Comparison of ENCODE assay signal across 29 cellular contexts in genomic region chr15:80997692-80998091, GRCh38.
"Had no signal": no experiment of that assay in that cellular context is flagged by ENCODE, and none has a peak within 500 bp of the region (broad histone marks: within the 10 kb centered on the region; RNA-seq: fewer than 3 reads in every experiment).

No MANE protein-coding gene starts in this region.

- H3K4me3 ChIP-seq: left lung, mucosa of descending colon, ovary, smooth muscle cell, thyroid gland, upper lobe of left lung, vagina had no signal

- H3K27me3 ChIP-seq: left lung, ovary, thyroid gland, upper lobe of left lung, vagina had no signal

- ATAC-seq: activated CD4-positive, alpha-beta T cell treated with anti-CD3 and anti-CD28 coated beads for 36 hours; activated T-cell treated with anti-CD3 and anti-CD28 coated beads, Interleukin-2, amount 50 U/mL, for 4 hours; activated T-helper 17 cell treated with anti-CD3 and anti-CD28 coated beads, Interleukin-2, amount 50 U/mL, for 72 hours; left lung; lower lobe of right lung; mucosa of descending colon; stimulated activated memory B cell treated with anti-CD40 and anti-IgM and Interleukin-4, amounts not matched to agents 10 μg/mL and 1 μg/mL and 100 μg/mL, for 72 hours; stimulated activated naive CD8-positive, alpha-beta T cell treated with anti-CD3 and anti-CD28 coated beads, Interleukin-15, amount 100 ng/mL, for 72 hours had no signal

- H3K36me3 ChIP-seq: ovary had no signal

- FAIRE-seq: bronchial epithelial cell, colon, endometrium, frontal cortex had no signal

- H3K4me2 ChIP-seq: smooth muscle cell had no signal

- H3K27ac ChIP-seq: ovary, thyroid gland, vagina had no signal

- H3K9me3 ChIP-seq: left lung, lower lobe of right lung, mucosa of descending colon, ovary, thyroid gland, upper lobe of left lung, vagina had no signal

- DNase-seq: activated CD4-positive, alpha-beta T cell treated with anti-CD3 and anti-CD28 coated beads for 36 hours; activated CD4-positive, CD25-positive, alpha-beta regulatory T cell; activated CD8-positive, alpha-beta memory T cell treated with anti-CD3 and anti-CD28 coated beads, Interleukin-2, amount 50 U/mL, for 48 hours; activated T-cell treated with anti-CD3 and anti-CD28 coated beads, Interleukin-2, amount 50 U/mL, for 4 hours; effector CD8-positive, alpha-beta T cell; kidney glomerular epithelial cell; left lung; lower lobe of right lung; mesenchymal stem cell; mucosa of descending colon; nephron progenitor cell; ovary; retina; stimulated activated CD4-positive, alpha-beta T cell treated with anti-CD3 and anti-CD28 coated beads, Interleukin-1b, Interleukin-23, amount 100 ng/mL, for 48 hours; stimulated activated CD4-positive, alpha-beta T cell treated with anti-CD3 and anti-CD28 coated beads, Interleukin-4, amount 100 ng/mL, for 4 hours; stimulated activated CD8-positive, alpha-beta memory T cell treated with anti-CD3 and anti-CD28 coated beads, Interleukin-4, amount 100 ng/mL, for 48 hours; stimulated activated naive CD8-positive, alpha-beta T cell treated with anti-CD3 and anti-CD28 coated beads, Interleukin-15, amount 100 ng/mL, for 72 hours; substantia nigra; T-helper 1 cell; thyroid gland; upper lobe of left lung had no signal
